Comparison of ENCODE assay signal across 29 cellular contexts in the genomic region with DNA sequence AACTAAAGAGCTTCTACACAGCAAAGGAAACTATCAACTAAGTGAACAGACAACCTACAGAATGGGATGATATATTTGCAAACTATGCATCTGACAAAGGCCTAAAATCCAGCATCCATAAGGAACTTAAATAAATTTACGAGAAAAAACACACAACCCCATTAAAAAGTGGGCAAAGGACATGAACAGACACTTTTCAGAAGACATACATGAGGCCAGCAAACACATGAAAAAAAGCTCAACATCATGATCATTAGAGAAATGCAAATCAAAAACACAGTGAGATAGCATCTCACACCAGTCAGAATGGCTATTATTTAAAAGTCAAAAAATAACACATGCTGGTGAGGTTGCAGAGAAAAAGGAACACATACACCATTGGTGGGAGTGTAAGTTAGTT.
"Had no signal": no experiment of that assay in that cellular context is flagged by ENCODE, and none has a peak within 500 bp of the region (broad histone marks: within the 10 kb centered on the region; RNA-seq: fewer than 3 reads in every experiment).

No MANE protein-coding gene starts in this region.

- DNase-seq: stimulated activated CD4-positive, alpha-beta T cell treated with anti-CD3 and anti-CD28 coated beads, Interleukin-2, amount 100 ng/mL, for 48 hours; stimulated activated CD4-positive, alpha-beta T cell treated with anti-CD3 and anti-CD28 coated beads, Interleukin-4, amount 100 ng/mL, for 1 hour; stimulated activated CD4-positive, alpha-beta T cell treated with anti-CD3 and anti-CD28 coated beads, Interleukin-4, amount 100 ng/mL, for 24 hours; stimulated activated CD4-positive, alpha-beta T cell treated with anti-CD3 and anti-CD28 coated beads, Interleukin-4, amount 100 ng/mL, for 4 hours; stimulated activated CD8-positive, alpha-beta memory T cell treated with anti-CD3 and anti-CD28 coated beads, Interleukin-4, amount 100 ng/mL, for 48 hours; stimulated activated naive B cell treated with anti-CD40 and anti-IgM and Interleukin-4, amounts not matched to agents 10 μg/mL and 1 μg/mL and 100 μg/mL, for 72 hours; stimulated activated naive CD4-positive, alpha-beta T cell; stimulated activated naive CD4-positive, alpha-beta T cell treated with Interleukin-2 at 50 U/mL for 16 hours; stimulated activated naive CD8-positive, alpha-beta T cell treated with anti-CD3 and anti-CD28 coated beads, Interleukin-15, amount 100 ng/mL, for 72 hours; stimulated activated naive CD8-positive, alpha-beta T cell treated with anti-CD3 and anti-CD28 coated beads, Interleukin-15, Interleukin-2, amounts not matched to agents 100 U/mL and 50 U/mL, for 24 hours; stomach; substantia nigra; testis; thyroid gland; tibial artery; transverse colon; trophoblast cell; upper lobe of left lung; upper lobe of right lung; uterus had no signal

- H3K9me3 ChIP-seq: stomach, suprapubic skin, testis, thoracic aorta, thyroid gland, tibial artery, transverse colon, upper lobe of left lung, upper lobe of right lung, uterus, vagina had no signal

- H3K27me3 Mint-ChIP-seq: stimulated activated memory B cell treated with anti-CD40 and anti-IgM and Interleukin-4, amounts not matched to agents 10 μg/mL and 1 μg/mL and 100 μg/mL, for 72 hours; stimulated activated naive B cell treated with anti-CD40 and anti-IgM and Interleukin-4, amounts not matched to agents 10 μg/mL and 1 μg/mL and 100 μg/mL, for 72 hours; stimulated activated naive CD8-positive, alpha-beta T cell treated with anti-CD3 and anti-CD28 coated beads, Interleukin-15, amount 100 ng/mL, for 72 hours; stimulated activated naive CD8-positive, alpha-beta T cell treated with anti-CD3 and anti-CD28 coated beads, Interleukin-15, Interleukin-2, amounts not matched to agents 100 ng/mL and 50 ng/mL, for 24 hours; type B pancreatic cell had no signal

- H3K4me3 ChIP-seq: stomach, suprapubic skin, testis, thoracic aorta, thyroid gland, tibial artery, tibial nerve, transverse colon, upper lobe of left lung, upper lobe of right lung, uterus, vagina had no signal

- H3K4me1 Mint-ChIP-seq: stimulated activated effector memory CD8-positive, alpha-beta T cell treated with anti-CD3 and anti-CD28 coated beads, Interleukin-12 subunit alpha, Interleukin-12 subunit beta, amount 100 ng/mL, for 72 hours; stimulated activated memory B cell treated with anti-CD40 and anti-IgM and Interleukin-4, amounts not matched to agents 10 μg/mL and 1 μg/mL and 100 μg/mL, for 72 hours; stimulated activated naive B cell treated with anti-CD40 and anti-IgM and Interleukin-4, amounts not matched to agents 10 μg/mL and 1 μg/mL and 100 μg/mL, for 72 hours; stimulated activated naive CD8-positive, alpha-beta T cell treated with anti-CD3 and anti-CD28 coated beads, Interleukin-15, amount 100 ng/mL, for 72 hours had no signal

- H3K4me1 ChIP-seq: suprapubic skin, testis, thyroid gland, tibial artery, tibial nerve, upper lobe of left lung, upper lobe of right lung, uterus, vagina had no signal

- H3K27ac ChIP-seq: stomach, suprapubic skin, testis, thoracic aorta, thyroid gland, tibial artery, tibial nerve, transverse colon, upper lobe of left lung, upper lobe of right lung, uterus, vagina had no signal

- ATAC-seq: stimulated activated effector memory CD8-positive, alpha-beta T cell treated with anti-CD3 and anti-CD28 coated beads, Interleukin-12 subunit alpha, Interleukin-12 subunit beta, amount 100 ng/mL, for 72 hours; stimulated activated memory B cell treated with anti-CD40 and anti-IgM and Interleukin-4, amounts not matched to agents 10 μg/mL and 1 μg/mL and 100 μg/mL, for 72 hours; stimulated activated naive B cell treated with anti-CD40 and anti-IgM and Interleukin-4, amounts not matched to agents 10 μg/mL and 1 μg/mL and 100 μg/mL, for 72 hours; stimulated activated naive CD8-positive, alpha-beta T cell treated with anti-CD3 and anti-CD28 coated beads, Interleukin-15, amount 100 ng/mL, for 72 hours; stimulated activated naive CD8-positive, alpha-beta T cell treated with anti-CD3 and anti-CD28 coated beads, Interleukin-15, Interleukin-2, amounts not matched to agents 100 U/mL and 50 U/mL, for 24 hours; upper lobe of right lung had no signal

- H3K4me3 Mint-ChIP-seq: stimulated activated effector memory CD8-positive, alpha-beta T cell treated with anti-CD3 and anti-CD28 coated beads, Interleukin-12 subunit alpha, Interleukin-12 subunit beta, amount 100 ng/mL, for 72 hours; stimulated activated memory B cell treated with anti-CD40 and anti-IgM and Interleukin-4, amounts not matched to agents 10 μg/mL and 1 μg/mL and 100 μg/mL, for 72 hours; stimulated activated naive B cell treated with anti-CD40 and anti-IgM and Interleukin-4, amounts not matched to agents 10 μg/mL and 1 μg/mL and 100 μg/mL, for 72 hours; stimulated activated naive CD8-positive, alpha-beta T cell treated with anti-CD3 and anti-CD28 coated beads, Interleukin-15, amount 100 ng/mL, for 72 hours; stimulated activated naive CD8-positive, alpha-beta T cell treated with anti-CD3 and anti-CD28 coated beads, Interleukin-15, Interleukin-2, amounts not matched to agents 100 ng/mL and 50 ng/mL, for 24 hours; type B pancreatic cell had no signal

- FAIRE-seq: urothelium cell line had no signal

- H3K36me3 ChIP-seq: suprapubic skin, thyroid gland, tibial artery, transverse colon, upper lobe of left lung, upper lobe of right lung, uterus, vagina had no signal

- H3K27ac Mint-ChIP-seq: stimulated activated effector memory CD8-positive, alpha-beta T cell treated with anti-CD3 and anti-CD28 coated beads, Interleukin-12 subunit alpha, Interleukin-12 subunit beta, amount 100 ng/mL, for 72 hours; stimulated activated memory B cell treated with anti-CD40 and anti-IgM and Interleukin-4, amounts not matched to agents 10 μg/mL and 1 μg/mL and 100 μg/mL, for 72 hours; stimulated activated naive B cell treated with anti-CD40 and anti-IgM and Interleukin-4, amounts not matched to agents 10 μg/mL and 1 μg/mL and 100 μg/mL, for 72 hours; stimulated activated naive CD8-positive, alpha-beta T cell treated with anti-CD3 and anti-CD28 coated beads, Interleukin-15, amount 100 ng/mL, for 72 hours; stimulated activated naive CD8-positive, alpha-beta T cell treated with anti-CD3 and anti-CD28 coated beads, Interleukin-15, Interleukin-2, amounts not matched to agents 100 ng/mL and 50 ng/mL, for 24 hours; type B pancreatic cell had no signal

- H3K27me3 ChIP-seq: stomach, suprapubic skin, testis, thyroid gland, tibial artery, tibial nerve, transverse colon, upper lobe of left lung, upper lobe of right lung, uterus, vagina had no signal

- H3K36me3 Mint-ChIP-seq: stimulated activated effector memory CD8-positive, alpha-beta T cell treated with anti-CD3 and anti-CD28 coated beads, Interleukin-12 subunit alpha, Interleukin-12 subunit beta, amount 100 ng/mL, for 72 hours; stimulated activated memory B cell treated with anti-CD40 and anti-IgM and Interleukin-4, amounts not matched to agents 10 μg/mL and 1 μg/mL and 100 μg/mL, for 72 hours had no signal

- H3K9me3 Mint-ChIP-seq: stimulated activated effector memory CD8-positive, alpha-beta T cell treated with anti-CD3 and anti-CD28 coated beads, Interleukin-12 subunit alpha, Interleukin-12 subunit beta, amount 100 ng/mL, for 72 hours; stimulated activated memory B cell treated with anti-CD40 and anti-IgM and Interleukin-4, amounts not matched to agents 10 μg/mL and 1 μg/mL and 100 μg/mL, for 72 hours; stimulated activated naive CD8-positive, alpha-beta T cell treated with anti-CD3 and anti-CD28 coated beads, Interleukin-15, amount 100 ng/mL, for 72 hours; stimulated activated naive CD8-positive, alpha-beta T cell treated with anti-CD3 and anti-CD28 coated beads, Interleukin-15, Interleukin-2, amounts not matched to agents 100 ng/mL and 50 ng/mL, for 24 hours had no signal
